In genomic region chr1:101540161-101540560, GRCh38 we compare ENCODE assay signal across 18 cellular contexts.
"Had no signal": no experiment of that assay in that cellular context is flagged by ENCODE, and none has a peak within 500 bp of the region (broad histone marks: within the 10 kb centered on the region; RNA-seq: fewer than 3 reads in every experiment).

No MANE protein-coding gene starts in this region.

- H3K4me3 ChIP-seq: dorsolateral prefrontal cortex, heart left ventricle, mucosa of descending colon, ovary, right atrium auricular region, sigmoid colon, skin epidermis, suprapubic skin, thyroid gland had no signal

- ATAC-seq: esophagus mucosa; heart left ventricle; mucosa of descending colon; naive thymus-derived CD8-positive, alpha-beta T cell had no signal

- H3K9me3 ChIP-seq: heart left ventricle, mucosa of descending colon, ovary, right atrium auricular region, sigmoid colon, suprapubic skin, thyroid gland had no signal

- H3K36me3 ChIP-seq: heart left ventricle, ovary, right atrium auricular region, sigmoid colon, suprapubic skin, thyroid gland had no signal

- DNase-seq: cortex of kidney; dorsolateral prefrontal cortex; effector CD8-positive, alpha-beta T cell; heart left ventricle; hippocampal formation; kidney glomerular epithelial cell; mucosa of descending colon; naive thymus-derived CD8-positive, alpha-beta T cell; nucleus accumbens; ovary; sigmoid colon; stimulated activated CD4-positive, alpha-beta T cell treated with anti-CD3 and anti-CD28 coated beads, Interleukin-12 subunit alpha, Interleukin-12 subunit beta, amount 100 ng/mL, for 4 hours; stimulated activated naive CD4-positive, alpha-beta T cell treated with Interleukin-2 at 50 U/mL for 16 hours; thyroid gland had no signal

- H3K27me3 ChIP-seq: dorsolateral prefrontal cortex, heart left ventricle, ovary, right atrium auricular region, sigmoid colon, suprapubic skin, thyroid gland had no signal

- H3K27ac ChIP-seq: dorsolateral prefrontal cortex, heart left ventricle, ovary, right atrium auricular region, sigmoid colon, skin epidermis, suprapubic skin, thyroid gland had no signal

- H3K4me1 ChIP-seq: heart left ventricle, right atrium auricular region, sigmoid colon, suprapubic skin, thyroid gland had no signal
